Comparison of ENCODE assay signal across 19 cellular contexts in genomic region chr6:89675949-89676753, GRCh38. TPM values are rescaled to one million over a fixed set of nuclear protein-coding genes. Genes with fewer than 3 reads are reported as not detected.
DNase-seq lines count a peak whose midpoint lies in the region; TF ChIP-seq lines count a peak whose summit lies in the region.
"Had no signal": no experiment of that assay in that cellular context is flagged by ENCODE, and none has a peak within 500 bp of the region (broad histone marks: within the 10 kb centered on the region; RNA-seq: fewer than 3 reads in every experiment).

No MANE protein-coding gene starts in this region.

- H3K9ac ChIP-seq in SK-N-SH (no peak overlapping the region), endodermal cell (ENCODE audit: extremely low read depth, low read length, poor library complexity, severe bottlenecking) (no peak overlapping the region)

- H3K27ac ChIP-seq in SK-N-SH (ENCODE audit: low read depth in 2 of 2, low read length in 1 of 2) (peak overlapping the region in 1 of 2 experiments; percentile 11; a peak in 1 of 4 replicates), endodermal cell (ENCODE audit: low read depth, low read length) (no peak overlapping the region), right atrium auricular region (peak overlapping the region; percentile 9 to 34)

- DNase-seq in AG09319 (ENCODE audit: extremely low read depth, low read depth) (peak; percentile 61), SK-N-SH (peak; percentile 10), endodermal cell (no peak), right atrium auricular region (ENCODE audit: low spot score) (no peak), HEK293T (ENCODE audit: extremely low spot score) (no peak), DMS 273 (lab: John Stamatoyannopoulos, UW; ENCODE audit: unreplicated experiment) (no peak), AG08395 (ENCODE audit: low spot score) (no peak), cortex of kidney (lab: John Stamatoyannopoulos, UW) (no peak)
- DNase-seq: activated CD4-positive, alpha-beta T cell treated with anti-CD3 and anti-CD28 coated beads for 48 hours; activated effector memory CD4-positive, alpha-beta T cell treated with Interleukin-2 at 50 U/mL for 16 hours; Caco-2; central memory CD4-positive, alpha-beta T cell; effector memory CD8-positive, alpha-beta T cell; foreskin melanocyte; NCI-H187; NCI-H345; NK-92 treated with Interleukin-12 subunit alpha and Interleukin-12 subunit beta, amount 100 ng/mL, for 24 hours; stimulated activated naive CD8-positive, alpha-beta T cell treated with anti-CD3 and anti-CD28 coated beads, Interleukin-15, Interleukin-2, amounts not matched to agents 100 U/mL and 50 U/mL, for 24 hours; trophoblast cell had no signal

- H3K4me1 ChIP-seq in SK-N-SH (ENCODE audit: control insufficient read depth in 1 of 2, insufficient read depth in 2 of 2, low read depth in 1 of 2, low read length in 1 of 2): peaks cover 0 to 10% of the 10 kb centered on the region in 2 experiments; a peak in 3 of 4 replicates
- no peaks in the 10 kb centered on the region for H3K4me1 ChIP-seq in endodermal cell (ENCODE audit: control insufficient read depth, insufficient read depth, low read length)
- H3K4me1 ChIP-seq in right atrium auricular region: peaks cover 0 to 30% of the 10 kb centered on the region in 2 donors
- H3K4me1 ChIP-seq: Caco-2 had no signal

- H3K27me3 Mint-ChIP-seq in endodermal cell (ENCODE audit: insufficient read depth): no peaks in the 10 kb centered on the region
- H3K27me3 Mint-ChIP-seq: effector memory CD8-positive, alpha-beta T cell had no signal

- H3K36me3 Mint-ChIP-seq in endodermal cell (ENCODE audit: low read depth): peaks cover 89% of the 10 kb centered on the region

- H3K9me3 ChIP-seq in SK-N-SH (no peaks in the 10 kb centered on the region), endodermal cell (ENCODE audit: control insufficient read depth, low read length) (no peaks in the 10 kb centered on the region), right atrium auricular region (no peaks in the 10 kb centered on the region)
- H3K9me3 ChIP-seq: Caco-2 had no signal

- no peak overlapping the region for H2AFZ ChIP-seq in SK-N-SH (ENCODE audit: low read depth)

- TF ChIP-seq RAD21 in SK-N-SH (IDR thresholded peaks at IDR 0.05; ENCODE audit: low read length): no peak

- no peak overlapping the region for H3K4me2 ChIP-seq in SK-N-SH

- H3K4me3 ChIP-seq in SK-N-SH (ENCODE audit: low read depth in 2 of 2, low read length in 1 of 2) (no peak overlapping the region), endodermal cell (ENCODE audit: low read length) (no peak overlapping the region), right atrium auricular region (no peak overlapping the region)

- H3F3A ChIP-seq in SK-N-SH (replicated peaks; ENCODE audit: insufficient read depth): no peaks in the 10 kb centered on the region

- no peaks in the 10 kb centered on the region for H4K20me1 ChIP-seq in SK-N-SH (ENCODE audit: insufficient read depth)

- H3K4me3 Mint-ChIP-seq in endodermal cell: no peak overlapping the region
- H3K4me3 Mint-ChIP-seq: effector memory CD8-positive, alpha-beta T cell had no signal

- POLR2A ChIA-PET in SK-N-SH (lab: Yijun Ruan, JAX) (no interaction called here), HEK293T (lab: Yijun Ruan, JAX) (no interaction called here)

- CTCF ChIA-PET in SK-N-SH (lab: Yijun Ruan, JAX) (no interaction called here), HEK293T (lab: Yijun Ruan, JAX) (interaction anchor here (0.6 kb wide), 1 partner anchor 28 kb away, joined by 6 read pairs; no protein-coding TSS in a partner anchor)

- peaks cover 18% of the 10 kb centered on the region for H3K4me1 Mint-ChIP-seq in endodermal cell

- H3K36me3 ChIP-seq in SK-N-SH (replicated peaks in 1 of 2; ENCODE audit: control insufficient read depth in 1 of 2, insufficient read depth in 2 of 2, low read length in 1 of 2) (peaks cover 32 to 79% of the 10 kb centered on the region in 2 experiments), endodermal cell (ENCODE audit: control insufficient read depth, insufficient read depth, low read length) (peaks cover 94% of the 10 kb centered on the region), right atrium auricular region (peaks cover 85% of the 10 kb centered on the region)

- no peak for TF ChIP-seq EP300 in SK-N-SH (IDR thresholded peaks at IDR 0.05; ENCODE audit: borderline replicate concordance in 1 of 2, low read depth in 1 of 2, low read length in 1 of 2)

- H3K9me2 ChIP-seq in SK-N-SH: no peaks in the 10 kb centered on the region

- no peaks in the 10 kb centered on the region for H3K79me2 ChIP-seq in SK-N-SH (ENCODE audit: insufficient read depth)

- WGBS in SK-N-SH (ENCODE audit: low lambda C conversion rate): 62% methylated on average over 7 of the region's 7 CpGs
- 92 to 94% methylated on average over 7 of the region's 7 CpGs for WGBS in endodermal cell (ENCODE audit: insufficient coverage in 1 of 2, insufficient read length in 1 of 2), 2 experiments

- peak overlapping the region; percentile 44 for H3K27ac Mint-ChIP-seq in endodermal cell

- no peak for TF ChIP-seq CTCF in AG09319 (IDR thresholded peaks at IDR 0.05; ENCODE audit: low read depth, low read length)
- TF ChIP-seq CTCF in SK-N-SH (IDR thresholded peaks at IDR 0.05): no peak
- no peak for TF ChIP-seq CTCF in endodermal cell (conservative IDR thresholded peaks at IDR 0.05)
- TF ChIP-seq CTCF in right atrium auricular region (IDR thresholded peaks at IDR 0.05): no peak

- no peaks in the 10 kb centered on the region for H3K9me3 Mint-ChIP-seq in endodermal cell
- H3K9me3 Mint-ChIP-seq: effector memory CD8-positive, alpha-beta T cell had no signal

- H3K27me3 ChIP-seq in SK-N-SH (ENCODE audit: insufficient read depth) (no peaks in the 10 kb centered on the region), endodermal cell (ENCODE audit: control insufficient read depth, insufficient read depth, low read length, poor library complexity, severe bottlenecking) (no peaks in the 10 kb centered on the region), right atrium auricular region (no peaks in the 10 kb centered on the region)

TF ChIP-seq in SK-N-SH, 30 proteins besides CTCF, POLR2A, EP300 and RAD21 (continues in another document):
- TF ChIP-seq USF2 (IDR thresholded peaks at IDR 0.05; ENCODE audit: borderline replicate concordance, low read depth, low read length) (no peak), GATA2 (CRISPR knock-in tag; IDR thresholded peaks at IDR 0.05) (no peak), PBX3 (IDR thresholded peaks at IDR 0.05) (no peak)

TF ChIP-seq in HEK293T, 16 proteins besides CTCF, POLR2A, EP300 and RAD21:
- TF ChIP-seq CTBP1 (IDR thresholded peaks at IDR 0.05; ENCODE audit: borderline replicate concordance) (no peak), FOXM1 (IDR thresholded peaks at IDR 0.05; ENCODE audit: borderline replicate concordance) (no peak), L3MBTL2 (conservative IDR thresholded peaks at IDR 0.05) (no peak), LEF1 (IDR thresholded peaks at IDR 0.05; ENCODE audit: borderline replicate concordance) (no peak), TARDBP (IDR thresholded peaks at IDR 0.05) (no peak), FOXK2 (IDR thresholded peaks at IDR 0.05) (no peak), BHLHE40 (IDR thresholded peaks at IDR 0.05; ENCODE audit: borderline replicate concordance) (no peak), PKNOX1 (IDR thresholded peaks at IDR 0.05) (no peak), ARNT (IDR thresholded peaks at IDR 0.05) (no peak), SP1 (IDR thresholded peaks at IDR 0.05) (no peak), FOXA1 (IDR thresholded peaks at IDR 0.05) (no peak), HDGF (IDR thresholded peaks at IDR 0.05; ENCODE audit: borderline replicate concordance) (no peak), NFRKB (IDR thresholded peaks at IDR 0.05) (no peak)

RNA-seq across cellular contexts. Expression of gene LYRM2, which starts 37.6 kb away (rescaled TPM):
- 14.5 and 23.5 TPM in 2 replicates for polyA plus RNA-seq in SK-N-SH (2012; rRNA removed)
- 30.9 and 44.9 TPM in 2 replicates for polyA plus RNA-seq in SK-N-SH (2012; cell fraction: cytosol; rRNA removed)
- 3.1 and 7.8 TPM in 2 replicates for polyA plus RNA-seq in SK-N-SH (2012; cell fraction: nucleus; rRNA removed)
- total RNA-seq in endodermal cell (10 to 100 TPM; 20.4 to 21.9 TPM), right atrium auricular region (10 to 100 TPM; 18.9 to 34.7 TPM)
- 38.1 TPM for polyA plus RNA-seq in endodermal cell (2013, experiment 1 of 2)
- polyA plus RNA-seq in endodermal cell (2013, experiment 2 of 2): 39.9 TPM

Comparison
In these comparisons a context has a peak if more than half of its experiments do, and no peak if none do; other contexts are left out.
1. DNase-seq: peak in AG09319 (single experiment) and SK-N-SH (single experiment); none in endodermal cell (single experiment), right atrium auricular region (single experiment), HEK293T (single experiment), DMS 273 (single experiment), AG08395 (single experiment) and cortex of kidney (single experiment).